1 cellular context compared by ENCODE assay signal in the genomic region with DNA sequence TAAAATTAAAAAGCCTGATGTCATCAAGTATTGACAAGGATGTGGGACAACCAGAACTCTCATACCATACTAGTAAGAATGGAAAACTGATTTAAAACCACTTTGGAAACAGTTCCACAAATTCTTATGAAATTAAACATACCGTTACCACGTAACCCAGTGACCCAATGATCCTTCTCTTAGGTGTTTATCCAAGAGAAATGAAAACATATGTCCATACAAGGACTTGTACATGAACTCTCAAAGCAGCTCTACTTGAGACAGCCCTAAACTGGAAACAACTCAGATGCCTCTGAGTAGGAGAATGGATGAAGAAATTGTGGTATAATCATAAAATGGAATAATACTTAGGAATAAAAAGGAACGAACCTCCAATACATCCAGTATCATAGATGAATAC.
TF ChIP-seq lines count a peak whose summit lies in the region.

No MANE protein-coding gene starts in this region.

TF ChIP-seq in IMR-90, 13 proteins besides CTCF, POLR2A, EP300 and RAD21 (continued from another document):
- TF ChIP-seq, protein P1, sequence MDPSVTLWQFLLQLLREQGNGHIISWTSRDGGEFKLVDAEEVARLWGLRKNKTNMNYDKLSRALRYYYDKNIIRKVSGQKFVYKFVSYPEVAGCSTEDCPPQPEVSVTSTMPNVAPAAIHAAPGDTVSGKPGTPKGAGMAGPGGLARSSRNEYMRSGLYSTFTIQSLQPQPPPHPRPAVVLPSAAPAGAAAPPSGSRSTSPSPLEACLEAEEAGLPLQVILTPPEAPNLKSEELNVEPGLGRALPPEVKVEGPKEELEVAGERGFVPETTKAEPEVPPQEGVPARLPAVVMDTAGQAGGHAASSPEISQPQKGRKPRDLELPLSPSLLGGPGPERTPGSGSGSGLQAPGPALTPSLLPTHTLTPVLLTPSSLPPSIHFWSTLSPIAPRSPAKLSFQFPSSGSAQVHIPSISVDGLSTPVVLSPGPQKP (IDR thresholded peaks at IDR 0.05; ENCODE audit: borderline replicate concordance, low read depth, low read length), result no peak
- TF ChIP-seq NFE2L2 (IDR thresholded peaks at IDR 0.05; ENCODE audit: low read depth, low read length) (no peak), MAFK (IDR thresholded peaks at IDR 0.05; ENCODE audit: low read depth, low read length) (no peak), MAZ (IDR thresholded peaks at IDR 0.05; ENCODE audit: borderline replicate concordance, low read depth, low read length) (no peak), BHLHE40 (IDR thresholded peaks at IDR 0.05; ENCODE audit: low read depth, low read length) (no peak), CEBPB (IDR thresholded peaks at IDR 0.05; ENCODE audit: low read depth, low read length) (no peak)
